In genomic region chr6:33620584-33621395, GRCh38 we compare ENCODE assay signal across 8 cellular contexts. TPM values are rescaled to one million over a fixed set of nuclear protein-coding genes. Genes with fewer than 3 reads are reported as not detected.
DNase-seq lines count a peak whose midpoint lies in the region; FAIRE-seq and TF ChIP-seq lines count a peak whose summit lies in the region.

ITPR3 (plus strand) TSS chr6:33621322; CDS start chr6:33621603, 281 bp downstream.

- peaks cover 7 to 22% (median 10%) of the 10 kb centered on the region in 4 donors for H3K4me1 ChIP-seq in liver (ENCODE audit: control insufficient read depth in 4 of 4, insufficient read depth in 4 of 4, low read length in 3 of 4)

- H3K9ac ChIP-seq in liver (ENCODE audit: low read depth in 1 of 2, low read length in 2 of 2) = peak within 1 kb of the TSS in 1 of 2 donors; percentile 3

- peaks cover 18% of the 10 kb centered on the region for H3K4me1 Mint-ChIP-seq in chondrocyte (ENCODE audit: low read depth)

- peak within 1 kb of the TSS; percentile 85 for H3K4me3 Mint-ChIP-seq in chondrocyte (ENCODE audit: unreplicated experiment)

- no peaks in the 10 kb centered on the region for H3K27me3 Mint-ChIP-seq in chondrocyte (ENCODE audit: low read depth)

- peak within 1 kb of the TSS; percentile 40 to 57 for H3K27ac ChIP-seq in liver (ENCODE audit: low read depth in 1 of 2, low read length in 2 of 2)

- FAIRE-seq in H54 (lab: Jason Lieb, UNC) = no peak

- TF ChIP-seq RAD21 in liver (IDR thresholded peaks at IDR 0.05) = no peak

- DNase-seq in EH (ENCODE audit: low read depth) (peak; percentile 62), H54 (ENCODE audit: insufficient read length, low spot score) (peak; percentile 88), MV-4-11 (lab: John Stamatoyannopoulos, UW) (peak; percentile 63), chondrocyte (ENCODE audit: low spot score) (no peak), amygdala (lab: John Stamatoyannopoulos, UW) (no peak)
- peak; percentile 42 for DNase-seq in activated CD4-positive, CD25-positive, alpha-beta regulatory T cell treated with anti-CD3 and anti-CD28 coated beads, Interleukin-2, amount 50 U/mL, for 16 hours (ENCODE audit: low read depth, low spot score)
- DNase-seq in stimulated activated CD4-positive, alpha-beta T cell treated with anti-CD3 and anti-CD28 coated beads, TNF-alpha, amount 100 ng/mL, for 4 hours (ENCODE audit: low read depth in 3 of 3) = peak; percentile 47 to 61 (median 54)

- peak within 1 kb of the TSS; percentile 18 to 48 (median 47) for H3K4me3 ChIP-seq in liver (ENCODE audit: low read depth in 1 of 3, low read length in 3 of 3)

- WGBS in liver = 1% methylated on average over 75 of the region's 75 CpGs

- H3K9me3 ChIP-seq in liver (ENCODE audit: control insufficient read depth in 4 of 4, low read length in 3 of 4) = no peaks in the 10 kb centered on the region

- no peaks in the 10 kb centered on the region for H3K36me3 Mint-ChIP-seq in chondrocyte (ENCODE audit: low read depth)

- TF ChIP-seq POLR2A in H54 (IDR thresholded peaks at IDR 0.05; ENCODE audit: low read depth, low read length) = 0 out of 2 replicates have a peak, but pooled peaks have one; percentile 31

- no peaks in the 10 kb centered on the region for H3K9me3 Mint-ChIP-seq in chondrocyte (ENCODE audit: low read depth)

- H3K27ac Mint-ChIP-seq in chondrocyte (ENCODE audit: unreplicated experiment) = no peak within 1 kb of the TSS

- no peak for TF ChIP-seq CTCF in chondrocyte (IDR thresholded peaks at IDR 0.05)
- TF ChIP-seq CTCF in liver (IDR thresholded peaks at IDR 0.05; ENCODE audit: low read depth, low read length, missing input control) = no peak

- H3K27me3 ChIP-seq in liver (ENCODE audit: control insufficient read depth in 4 of 4, insufficient read depth in 4 of 4, low read length in 3 of 4) = no peaks in the 10 kb centered on the region

- H3K36me3 ChIP-seq in liver (ENCODE audit: control insufficient read depth in 4 of 4, insufficient read depth in 3 of 4, low read depth in 1 of 4, low read length in 3 of 4) = no peaks in the 10 kb centered on the region

TF ChIP-seq in liver, 16 proteins besides CTCF, POLR2A, EP300 and RAD21:
- TF ChIP-seq NR2F2 (IDR thresholded peaks at IDR 0.05) (no peak), FOXA2 (IDR thresholded peaks at IDR 0.05) (no peak)
- TF ChIP-seq, protein P1, sequence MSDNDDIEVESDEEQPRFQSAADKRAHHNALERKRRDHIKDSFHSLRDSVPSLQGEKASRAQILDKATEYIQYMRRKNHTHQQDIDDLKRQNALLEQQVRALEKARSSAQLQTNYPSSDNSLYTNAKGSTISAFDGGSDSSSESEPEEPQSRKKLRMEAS (IDR thresholded peaks at IDR 0.05) = no peak
- TF ChIP-seq, protein P2, sequence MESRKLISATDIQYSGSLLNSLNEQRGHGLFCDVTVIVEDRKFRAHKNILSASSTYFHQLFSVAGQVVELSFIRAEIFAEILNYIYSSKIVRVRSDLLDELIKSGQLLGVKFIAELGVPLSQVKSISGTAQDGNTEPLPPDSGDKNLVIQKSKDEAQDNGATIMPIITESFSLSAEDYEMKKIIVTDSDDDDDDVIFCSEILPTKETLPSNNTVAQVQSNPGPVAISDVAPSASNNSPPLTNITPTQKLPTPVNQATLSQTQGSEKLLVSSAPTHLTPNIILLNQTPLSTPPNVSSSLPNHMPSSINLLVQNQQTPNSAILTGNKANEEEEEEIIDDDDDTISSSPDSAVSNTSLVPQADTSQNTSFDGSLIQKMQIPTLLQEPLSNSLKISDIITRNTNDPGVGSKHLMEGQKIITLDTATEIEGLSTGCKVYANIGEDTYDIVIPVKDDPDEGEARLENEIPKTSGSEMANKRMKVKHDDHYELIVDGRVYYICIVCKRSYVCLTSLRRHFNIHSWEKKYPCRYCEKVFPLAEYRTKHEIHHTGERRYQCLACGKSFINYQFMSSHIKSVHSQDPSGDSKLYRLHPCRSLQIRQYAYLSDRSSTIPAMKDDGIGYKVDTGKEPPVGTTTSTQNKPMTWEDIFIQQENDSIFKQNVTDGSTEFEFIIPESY (IDR thresholded peaks at IDR 0.05) = no peak

RNA-seq across cellular contexts. Expression of gene ITPR3, which starts in this region (rescaled TPM):
- 10.0 to 24.8 TPM (median 11.0 TPM) in 3 replicates for total RNA-seq in chondrocyte
- 1 to 10 TPM in 1 of 2 donors, under 1 TPM in 1; 0.75 to 2.8 TPM for total RNA-seq in liver
- polyA plus RNA-seq in liver = under 1 TPM; 0.49 to 0.67 TPM

Comparison
In these comparisons a context has a peak if more than half of its experiments do, and no peak if none do; other contexts are left out.
1. DNase-seq: peak in EH (single experiment), H54 (single experiment), MV-4-11 (single experiment), activated CD4-positive, CD25-positive, alpha-beta regulatory T cell treated with anti-CD3 and anti-CD28 coated beads, Interleukin-2, amount 50 U/mL, for 16 hours (single experiment) and stimulated activated CD4-positive, alpha-beta T cell treated with anti-CD3 and anti-CD28 coated beads, TNF-alpha, amount 100 ng/mL, for 4 hours (3 of 3); none in chondrocyte (single experiment) and amygdala (0 of 56).